ENCODE assay signal across 34 cellular contexts in genomic region chr1:192764675-192765074, GRCh38.
"Had no signal": no experiment of that assay in that cellular context is flagged by ENCODE, and none has a peak within 500 bp of the region (broad histone marks: within the 10 kb centered on the region; RNA-seq: fewer than 3 reads in every experiment).

No MANE protein-coding gene starts in this region.

- H3K36me3 Mint-ChIP-seq: activated CD4-positive, alpha-beta memory T cell treated with anti-CD3 and anti-CD28 coated beads for 36 hours; activated naive CD4-positive, alpha-beta T cell treated with anti-CD3 and anti-CD28 coated beads, Interleukin-2, amount 50 U/mL, for 24 hours; activated naive CD8-positive, alpha-beta T cell treated with anti-CD3 and anti-CD28 coated beads for 36 hours; brain had no signal

- H3K4me3 Mint-ChIP-seq: activated CD4-positive, alpha-beta memory T cell treated with anti-CD3 and anti-CD28 coated beads for 36 hours; activated CD4-positive, alpha-beta T cell treated with anti-CD3 and anti-CD28 coated beads for 36 hours; activated CD4-positive, alpha-beta T cell treated with anti-CD3 and anti-CD28 coated beads, Interleukin-2, amount 10 ng/mL, durations not matched to agents 24 days and 14 days; activated CD8-positive, alpha-beta memory T cell treated with anti-CD3 and anti-CD28 coated beads, Interleukin-2, amount 10 ng/mL, durations not matched to agents 7 days and 5 days; activated CD8-positive, alpha-beta T cell treated with anti-CD3 and anti-CD28 coated beads, Interleukin-2, amount 10 ng/mL, durations not matched to agents 7 days and 5 days; activated naive CD4-positive, alpha-beta T cell treated with anti-CD3 and anti-CD28 coated beads for 36 hours; activated naive CD4-positive, alpha-beta T cell treated with anti-CD3 and anti-CD28 coated beads, Interleukin-2, amount 50 U/mL, for 24 hours; activated naive CD8-positive, alpha-beta T cell treated with anti-CD3 and anti-CD28 coated beads for 36 hours; activated naive CD8-positive, alpha-beta T cell treated with anti-CD3 and anti-CD28 coated beads, Interleukin-2, amount 50 U/mL, for 24 hours; activated T-helper 1 cell treated with anti-CD3 and anti-CD28 coated beads, Interleukin-12 subunit alpha, Interleukin-12 subunit beta, Interleukin-2, Interleukin-4 antibody, amounts not matched to agents 30 ng/mL and 10 ng/mL and 1 ng/mL, durations not matched to agents 14 hours and 24 hours and 36 hours; brain; central memory CD8-positive, alpha-beta T cell; effector memory CD8-positive, alpha-beta T cell had no signal

- H3K27ac Mint-ChIP-seq: activated CD4-positive, alpha-beta memory T cell treated with anti-CD3 and anti-CD28 coated beads for 36 hours; activated CD4-positive, alpha-beta T cell treated with anti-CD3 and anti-CD28 coated beads for 36 hours; activated CD4-positive, alpha-beta T cell treated with anti-CD3 and anti-CD28 coated beads, Interleukin-2, amount 10 ng/mL, durations not matched to agents 24 days and 14 days; activated CD8-positive, alpha-beta memory T cell treated with anti-CD3 and anti-CD28 coated beads, Interleukin-2, amount 10 ng/mL, durations not matched to agents 7 days and 5 days; activated CD8-positive, alpha-beta T cell treated with anti-CD3 and anti-CD28 coated beads, Interleukin-2, amount 10 ng/mL, durations not matched to agents 7 days and 5 days; activated naive CD4-positive, alpha-beta T cell treated with anti-CD3 and anti-CD28 coated beads for 36 hours; activated naive CD4-positive, alpha-beta T cell treated with anti-CD3 and anti-CD28 coated beads, Interleukin-2, amount 50 U/mL, for 24 hours; activated naive CD8-positive, alpha-beta T cell treated with anti-CD3 and anti-CD28 coated beads for 36 hours; activated naive CD8-positive, alpha-beta T cell treated with anti-CD3 and anti-CD28 coated beads, Interleukin-2, amount 50 U/mL, for 24 hours; activated T-helper 1 cell treated with anti-CD3 and anti-CD28 coated beads, Interleukin-12 subunit alpha, Interleukin-12 subunit beta, Interleukin-2, Interleukin-4 antibody, amounts not matched to agents 30 ng/mL and 10 ng/mL and 1 ng/mL, durations not matched to agents 14 hours and 24 hours and 36 hours; activated T-helper 2 cell treated with anti-CD3 and anti-CD28 coated beads, Interferon-gamma antibody, Interleukin-2, Interleukin-4, amounts not matched to agents 10 μg/mL and 5 μg/mL and 100 μg/mL, durations not matched to agents 14 hours and 24 hours and 36 hours; brain; effector memory CD8-positive, alpha-beta T cell had no signal

- H3K27me3 Mint-ChIP-seq: brain had no signal

- H3K4me3 ChIP-seq: adrenal gland, breast epithelium, cardiac muscle cell, esophagus muscularis mucosa, gastrocnemius medialis had no signal

- H3K9me3 ChIP-seq: adrenal gland, breast epithelium, esophagus muscularis mucosa, gastrocnemius medialis had no signal

- H3K27me3 ChIP-seq: adrenal gland, breast epithelium, cardiac muscle cell, esophagus muscularis mucosa, foreskin keratinocyte, gastrocnemius medialis had no signal

- H3K4me1 Mint-ChIP-seq: activated CD4-positive, alpha-beta T cell treated with anti-CD3 and anti-CD28 coated beads for 36 hours; activated naive CD4-positive, alpha-beta T cell treated with anti-CD3 and anti-CD28 coated beads, Interleukin-2, amount 50 U/mL, for 24 hours; activated naive CD8-positive, alpha-beta T cell treated with anti-CD3 and anti-CD28 coated beads for 36 hours; activated naive CD8-positive, alpha-beta T cell treated with anti-CD3 and anti-CD28 coated beads, Interleukin-2, amount 50 U/mL, for 24 hours; brain; central memory CD8-positive, alpha-beta T cell had no signal

- H3K36me3 ChIP-seq: adrenal gland, breast epithelium, cardiac muscle cell, esophagus muscularis mucosa, gastrocnemius medialis had no signal

- H3K27ac ChIP-seq: adrenal gland, breast epithelium, cardiac muscle cell, esophagus muscularis mucosa, foreskin keratinocyte, gastrocnemius medialis had no signal

- H3K4me1 ChIP-seq: adrenal gland, breast epithelium, gastrocnemius medialis had no signal

- ATAC-seq: activated CD4-positive, alpha-beta T cell treated with anti-CD3 and anti-CD28 coated beads for 36 hours; activated CD8-positive, alpha-beta memory T cell treated with anti-CD3 and anti-CD28 coated beads, Interleukin-2, amount 10 ng/mL, durations not matched to agents 7 days and 5 days; activated CD8-positive, alpha-beta T cell treated with anti-CD3 and anti-CD28 coated beads, Interleukin-2, amount 10 ng/mL, durations not matched to agents 7 days and 5 days; activated naive CD8-positive, alpha-beta T cell treated with anti-CD3 and anti-CD28 coated beads, Interleukin-2, amount 50 U/mL, for 24 hours; effector memory CD8-positive, alpha-beta T cell; foreskin keratinocyte; gastrocnemius medialis had no signal

- H3K9me3 Mint-ChIP-seq: activated CD4-positive, alpha-beta memory T cell treated with anti-CD3 and anti-CD28 coated beads for 36 hours; activated CD4-positive, alpha-beta T cell treated with anti-CD3 and anti-CD28 coated beads, Interleukin-2, amount 10 ng/mL, durations not matched to agents 24 days and 14 days; activated naive CD4-positive, alpha-beta T cell treated with anti-CD3 and anti-CD28 coated beads for 36 hours; activated naive CD4-positive, alpha-beta T cell treated with anti-CD3 and anti-CD28 coated beads, Interleukin-2, amount 50 U/mL, for 24 hours; activated naive CD8-positive, alpha-beta T cell treated with anti-CD3 and anti-CD28 coated beads for 36 hours; activated naive CD8-positive, alpha-beta T cell treated with anti-CD3 and anti-CD28 coated beads, Interleukin-2, amount 50 U/mL, for 24 hours; activated T-helper 1 cell treated with anti-CD3 and anti-CD28 coated beads, Interleukin-12 subunit alpha, Interleukin-12 subunit beta, Interleukin-2, Interleukin-4 antibody, amounts not matched to agents 30 ng/mL and 10 ng/mL and 1 ng/mL, durations not matched to agents 14 hours and 24 hours and 36 hours; activated T-helper 2 cell treated with anti-CD3 and anti-CD28 coated beads, Interferon-gamma antibody, Interleukin-2, Interleukin-4, amounts not matched to agents 10 μg/mL and 5 μg/mL and 100 μg/mL, durations not matched to agents 14 hours and 24 hours and 36 hours; central memory CD8-positive, alpha-beta T cell; effector memory CD8-positive, alpha-beta T cell had no signal

- DNase-seq: activated CD4-positive, alpha-beta memory T cell treated with anti-CD3 and anti-CD28 coated beads for 36 hours; activated CD4-positive, alpha-beta T cell treated with anti-CD3 and anti-CD28 coated beads for 36 hours; activated CD4-positive, alpha-beta T cell treated with anti-CD3 and anti-CD28 coated beads, Interleukin-2, amount 10 ng/mL, durations not matched to agents 24 days and 14 days; activated CD4-positive, CD25-positive, alpha-beta regulatory T cell; activated CD4-positive, CD25-positive, alpha-beta regulatory T cell treated with anti-CD3 and anti-CD28 coated beads, Interleukin-2, amount 50 U/mL, for 72 hours; activated CD8-positive, alpha-beta memory T cell treated with anti-CD3 and anti-CD28 coated beads, Interleukin-2, amount 10 ng/mL, durations not matched to agents 7 days and 5 days; activated CD8-positive, alpha-beta memory T cell treated with anti-CD3 and anti-CD28 coated beads, Interleukin-2, amount 50 U/mL, for 4 hours; activated CD8-positive, alpha-beta T cell treated with anti-CD3 and anti-CD28 coated beads, Interleukin-2, amount 10 ng/mL, durations not matched to agents 7 days and 5 days; activated effector memory CD4-positive, alpha-beta T cell treated with anti-CD3 and anti-CD28 coated beads, Interleukin-2, amount 50 U/mL, for 16 hours; activated naive CD4-positive, alpha-beta T cell treated with anti-CD3 and anti-CD28 coated beads for 36 hours; activated naive CD8-positive, alpha-beta T cell treated with anti-CD3 and anti-CD28 coated beads for 36 hours; activated naive CD8-positive, alpha-beta T cell treated with anti-CD3 and anti-CD28 coated beads, Interleukin-2, amount 50 U/mL, for 24 hours; activated T-cell treated with anti-CD3 and anti-CD28 coated beads, Interleukin-2, amount 50 U/mL, for 1 hour; activated T-cell treated with anti-CD3 and anti-CD28 coated beads, Interleukin-2, amount 50 U/mL, for 48 hours; adrenal gland; amygdala; aorta; cortex of kidney; dermis blood vessel endothelial cell; effector CD4-positive, alpha-beta T cell; effector memory CD8-positive, alpha-beta T cell; erythroblast; foreskin keratinocyte; gastrocnemius medialis; glutamatergic neuron; T-helper 2 cell had no signal
